Comparison of ENCODE assay signal across 9 cellular contexts in the genomic region with DNA sequence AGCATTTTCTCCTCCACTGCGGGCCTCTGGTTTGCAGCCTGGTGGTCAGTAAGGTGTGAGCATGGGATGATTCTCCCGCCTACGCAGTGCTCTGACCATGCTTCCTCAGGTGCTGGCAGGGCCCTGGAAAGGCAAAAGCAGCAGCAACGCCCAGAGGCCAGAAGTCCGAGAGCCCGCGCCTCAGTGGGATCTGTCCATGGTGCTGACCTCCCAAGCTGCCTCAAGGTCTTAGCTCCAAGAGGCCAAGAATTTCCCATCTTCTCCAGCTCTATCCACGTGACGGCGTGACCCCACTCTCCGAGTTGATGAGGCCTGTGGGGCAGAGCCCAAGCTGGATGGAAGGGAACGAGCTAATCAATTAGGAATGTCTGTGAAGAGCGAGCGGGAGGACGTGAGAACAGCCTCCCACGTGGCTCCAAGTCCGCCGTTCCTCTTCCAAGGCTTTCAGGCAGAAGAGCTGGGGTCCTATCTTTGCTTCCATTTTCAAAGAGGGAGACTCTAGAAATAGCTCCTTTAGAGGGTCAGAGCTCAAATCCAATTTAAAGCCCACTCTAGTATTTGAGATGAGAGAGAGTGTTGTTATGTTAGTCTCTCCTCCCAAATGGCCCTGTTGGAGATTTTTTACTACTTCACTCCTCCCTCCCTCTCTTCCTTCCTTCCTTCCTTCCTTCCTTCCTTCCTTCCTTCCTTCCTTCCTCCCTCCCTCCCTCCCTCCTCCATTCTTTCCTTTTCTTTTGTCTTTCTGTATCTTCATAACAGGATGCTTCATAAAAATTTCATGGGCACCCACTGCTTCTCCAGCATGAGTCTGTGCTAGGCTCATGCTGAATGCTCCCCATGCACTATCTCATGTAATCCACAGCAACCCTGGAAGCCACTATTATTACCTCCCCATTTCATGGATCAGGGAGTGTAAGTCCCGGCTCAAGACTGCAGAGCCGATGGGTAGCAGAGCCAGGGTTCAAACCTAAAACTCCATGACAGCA.
DNase-seq lines count a peak whose midpoint lies in the region; ATAC-seq lines count a peak whose summit lies in the region.
"Had no signal": no experiment of that assay in that cellular context is flagged by ENCODE, and none has a peak within 500 bp of the region (broad histone marks: within the 10 kb centered on the region; RNA-seq: fewer than 3 reads in every experiment).

No MANE protein-coding gene starts in this region.

- no peak overlapping the region for H3K27ac Mint-ChIP-seq in stimulated activated memory B cell treated with anti-CD40 and anti-IgM and Interleukin-4, amounts not matched to agents 10 μg/mL and 1 μg/mL and 100 μg/mL, for 72 hours

- DNase-seq in stimulated activated CD4-positive, alpha-beta T cell treated with anti-CD3 and anti-CD28 coated beads, Interleukin-12 subunit alpha, Interleukin-12 subunit beta, amount 100 ng/mL, for 4 hours: peak; percentile 6
- DNase-seq in stimulated activated CD4-positive, alpha-beta T cell treated with anti-CD3 and anti-CD28 coated beads, Interleukin-4, amount 100 ng/mL, for 1 hour: no peak
- peak; percentile 15 to 21 for DNase-seq in activated CD4-positive, alpha-beta T cell treated with anti-CD3 and anti-CD28 coated beads, Interleukin-2, amount 50 U/mL, for 48 hours
- DNase-seq in iPS-NIHi11 (ENCODE audit: low spot score) (peak; percentile 97), NCI-H82 treated with DMSO at 0.1 percent for 48 hours (lab: John Stamatoyannopoulos, UW; ENCODE audit: unreplicated experiment) (no peak)
- DNase-seq in stimulated activated naive CD4-positive, alpha-beta T cell (lab: John Stamatoyannopoulos, UW): no peak
- DNase-seq: kidney glomerular epithelial cell had no signal

- ATAC-seq in GM21367 (IDR thresholded peaks at IDR 0.05; ENCODE audit: unreplicated experiment): no peak
- no peak for ATAC-seq in stimulated activated memory B cell treated with anti-CD40 and anti-IgM and Interleukin-4, amounts not matched to agents 10 μg/mL and 1 μg/mL and 100 μg/mL, for 72 hours

- H3K27me3 Mint-ChIP-seq in stimulated activated memory B cell treated with anti-CD40 and anti-IgM and Interleukin-4, amounts not matched to agents 10 μg/mL and 1 μg/mL and 100 μg/mL, for 72 hours: peaks cover 47% of the 10 kb centered on the region

- H3K36me3 Mint-ChIP-seq in stimulated activated memory B cell treated with anti-CD40 and anti-IgM and Interleukin-4, amounts not matched to agents 10 μg/mL and 1 μg/mL and 100 μg/mL, for 72 hours: no peaks in the 10 kb centered on the region

- peaks cover under 1% of the 10 kb centered on the region for H3K9me3 Mint-ChIP-seq in stimulated activated memory B cell treated with anti-CD40 and anti-IgM and Interleukin-4, amounts not matched to agents 10 μg/mL and 1 μg/mL and 100 μg/mL, for 72 hours

- H3K4me1 Mint-ChIP-seq in stimulated activated memory B cell treated with anti-CD40 and anti-IgM and Interleukin-4, amounts not matched to agents 10 μg/mL and 1 μg/mL and 100 μg/mL, for 72 hours: no peaks in the 10 kb centered on the region

- no peak overlapping the region for H3K4me3 Mint-ChIP-seq in stimulated activated memory B cell treated with anti-CD40 and anti-IgM and Interleukin-4, amounts not matched to agents 10 μg/mL and 1 μg/mL and 100 μg/mL, for 72 hours

Comparison
In these comparisons a context has a peak if more than half of its experiments do, and no peak if none do; other contexts are left out.
1. DNase-seq: peak in stimulated activated CD4-positive, alpha-beta T cell treated with anti-CD3 and anti-CD28 coated beads, Interleukin-12 subunit alpha, Interleukin-12 subunit beta, amount 100 ng/mL, for 4 hours (single experiment), activated CD4-positive, alpha-beta T cell treated with anti-CD3 and anti-CD28 coated beads, Interleukin-2, amount 50 U/mL, for 48 hours (2 of 2) and iPS-NIHi11 (single experiment); none in stimulated activated CD4-positive, alpha-beta T cell treated with anti-CD3 and anti-CD28 coated beads, Interleukin-4, amount 100 ng/mL, for 1 hour (single experiment), stimulated activated naive CD4-positive, alpha-beta T cell (0 of 6) and NCI-H82 treated with DMSO at 0.1 percent for 48 hours (single experiment).